ENCODE assay signal across 1 cellular context in genomic region chr2:20536619-20537422, GRCh38.
A peak's percentile ranks its signal among the peaks of the same experiment; 100 is the strongest.
TF ChIP-seq lines count a peak whose summit lies in the region.

No MANE protein-coding gene starts in this region.

TF ChIP-seq in HepG2, 621 proteins besides CTCF, POLR2A, EP300 and RAD21 (continued from another document and continues in another):
- TF ChIP-seq KIAA2018 (CRISPR knock-in tag; IDR thresholded peaks at IDR 0.05; ENCODE audit: borderline replicate concordance) (no peak), ZNF33B (CRISPR knock-in tag; IDR thresholded peaks at IDR 0.05) (peak; percentile 84; the same call in 1 of the 2 replicates), FOXM1 (CRISPR knock-in tag; IDR thresholded peaks at IDR 0.05) (no peak), AGO2 (optimal IDR thresholded peaks at IDR 0.05; ENCODE audit: low read depth, low read length) (peak; percentile 36), FOXO1 (CRISPR knock-in tag; IDR thresholded peaks at IDR 0.05) (0 out of 2 replicates have a peak, but pooled peaks have one; percentile 0), AHDC1 (CRISPR knock-in tag; IDR thresholded peaks at IDR 0.05; ENCODE audit: borderline replicate concordance) (peak; percentile 10; the same call in 1 of the 2 replicates), GATA4 (IDR thresholded peaks at IDR 0.05; ENCODE audit: borderline replicate concordance, low read depth) (0 out of 2 replicates have a peak, but pooled peaks have one; percentile 34), ZSCAN9 (CRISPR knock-in tag; IDR thresholded peaks at IDR 0.05; ENCODE audit: borderline replicate concordance) (no peak), U2AF1 (optimal IDR thresholded peaks at IDR 0.05; ENCODE audit: low read depth, low read length) (no peak), ZFP82 (CRISPR knock-in tag; IDR thresholded peaks at IDR 0.05; ENCODE audit: borderline replicate concordance) (0 out of 2 replicates have a peak, but pooled peaks have one; percentile 60), ZNF883 (CRISPR knock-in tag; IDR thresholded peaks at IDR 0.05; ENCODE audit: not compliant biosample characterization) (peak; percentile 18), ZBTB20 (CRISPR knock-in tag; IDR thresholded peaks at IDR 0.05; ENCODE audit: borderline replicate concordance, low read depth) (peak; percentile 8; the same call in 1 of the 2 replicates), MEF2D (CRISPR knock-in tag; IDR thresholded peaks at IDR 0.05) (peak; percentile 16; the same call in 1 of the 2 replicates), ZGPAT (CRISPR knock-in tag; IDR thresholded peaks at IDR 0.05) (0 out of 2 replicates have a peak, but pooled peaks have one; percentile 7), CBX2 (IDR thresholded peaks at IDR 0.05; ENCODE audit: low read depth, low read length) (no peak), CBX2 (CRISPR knock-in tag; IDR thresholded peaks at IDR 0.05; ENCODE audit: low read depth) (no peak), NFIB (CRISPR knock-in tag; IDR thresholded peaks at IDR 0.05; ENCODE audit: borderline replicate concordance) (no peak), ZBTB38 (CRISPR knock-in tag; IDR thresholded peaks at IDR 0.05) (peak; percentile 63), ZNF580 (CRISPR knock-in tag; IDR thresholded peaks at IDR 0.05; ENCODE audit: borderline replicate concordance, low read depth) (no peak), PRDM10 (CRISPR knock-in tag; IDR thresholded peaks at IDR 0.05; ENCODE audit: low read depth) (no peak), ZNF546 (CRISPR knock-in tag; conservative IDR thresholded peaks at IDR 0.05) (peak; percentile 74), CCAR2 (optimal IDR thresholded peaks at IDR 0.05; ENCODE audit: low read depth, low read length) (no peak), ZNF691 (CRISPR knock-in tag; IDR thresholded peaks at IDR 0.05; ENCODE audit: borderline replicate concordance, low read depth) (0 out of 2 replicates have a peak, but pooled peaks have one; percentile 3), HNRNPL (IDR thresholded peaks at IDR 0.05; ENCODE audit: low read depth, low read length) (peak; percentile 83)
